Comparison of ENCODE assay signal across 19 cellular contexts in the genomic region with DNA sequence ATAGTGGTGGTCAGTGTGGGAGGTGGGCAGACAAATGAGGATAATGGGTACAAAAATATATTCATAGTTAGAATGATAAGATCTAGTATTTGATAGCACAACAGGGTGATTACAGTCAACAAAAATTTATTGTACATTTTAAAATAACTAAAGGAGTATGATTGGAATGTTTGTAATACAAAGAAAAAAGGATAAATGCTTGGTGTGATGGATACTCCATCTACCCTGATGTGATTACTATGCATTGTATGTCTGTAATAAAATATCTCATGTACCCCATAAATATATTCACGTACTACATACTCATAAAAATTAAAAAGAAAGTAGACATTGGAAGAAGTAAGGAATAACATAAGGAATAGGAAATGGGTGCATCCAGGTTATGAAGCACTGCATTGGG. TPM values are rescaled to one million over a fixed set of nuclear protein-coding genes. Genes with fewer than 3 reads are reported as not detected.
DNase-seq lines count a peak whose midpoint lies in the region; ATAC-seq and TF ChIP-seq lines count a peak whose summit lies in the region.
"Had no signal": no experiment of that assay in that cellular context is flagged by ENCODE, and none has a peak within 500 bp of the region (broad histone marks: within the 10 kb centered on the region; RNA-seq: fewer than 3 reads in every experiment).

No MANE protein-coding gene starts in this region.

- peaks cover 0 to 3% of the 10 kb centered on the region in 2 donors for H3K4me1 ChIP-seq in gastrocnemius medialis
- peaks cover 0 to 10% (median 0%) of the 10 kb centered on the region in 4 donors for H3K4me1 ChIP-seq in transverse colon
- H3K4me1 ChIP-seq in osteoblast (ENCODE audit: insufficient read depth, low read length) = no peaks in the 10 kb centered on the region
- H3K4me1 ChIP-seq: BLaER1, Caco-2 had no signal

- TF ChIP-seq EP300 in transverse colon (IDR thresholded peaks at IDR 0.05; ENCODE audit: low read depth) = no peak

- H2AFZ ChIP-seq in osteoblast (ENCODE audit: low read length) = no peak overlapping the region

- H4K20me1 ChIP-seq in osteoblast (ENCODE audit: insufficient read depth, low read length) = no peaks in the 10 kb centered on the region

- no peak overlapping the region for H3K4me2 ChIP-seq in osteoblast (ENCODE audit: insufficient read depth, low read length)
- H3K4me2 ChIP-seq: BLaER1 had no signal

- no peak overlapping the region for H3K4me3 ChIP-seq in coronary artery
- no peak overlapping the region for H3K4me3 ChIP-seq in gastrocnemius medialis
- no peak overlapping the region for H3K4me3 ChIP-seq in transverse colon
- no peak overlapping the region for H3K4me3 ChIP-seq in osteoblast (ENCODE audit: insufficient read depth, low read length)
- H3K4me3 ChIP-seq: BLaER1 had no signal

- TF ChIP-seq CTCF in coronary artery (IDR thresholded peaks at IDR 0.05) (no peak), gastrocnemius medialis (IDR thresholded peaks at IDR 0.05 in 4 of 5, conservative IDR thresholded peaks at IDR 0.05 in 1 of 5) (no peak), transverse colon (IDR thresholded peaks at IDR 0.05) (no peak), osteoblast (IDR thresholded peaks at IDR 0.05; ENCODE audit: extremely low read depth, low read depth, low read length) (no peak)

- in situ Hi-C loops in gastrocnemius medialis (cut with MboI; ENCODE audit: low sequenced_read_pairs in 4 of 4) (no loop called here), transverse colon (cut with MboI; ENCODE audit: low pct_ligation_motif_present in 1 of 4, low pct_unique_long_range_greater_than_20kb in 1 of 4, low sequenced_read_pairs in 3 of 4) (no loop called here)

- H3K9me3 ChIP-seq in gastrocnemius medialis (peaks cover 0 to 14% (median 0%) of the 10 kb centered on the region in 3 donors), transverse colon (peaks cover 11 to 18% of the 10 kb centered on the region in 2 donors), osteoblast (ENCODE audit: low read depth, low read length) (no peaks in the 10 kb centered on the region)

- ATAC-seq in SK-N-SH treated with all-trans-retinoic acid at 6 μM for 48 hours (peak; percentile 66), gastrocnemius medialis (no peak)

- TF ChIP-seq POLR2A in gastrocnemius medialis (IDR thresholded peaks at IDR 0.05) (no peak), transverse colon (IDR thresholded peaks at IDR 0.05) (no peak)

- intact Hi-C loops in gastrocnemius medialis (cut with DNase I; ENCODE audit: low total_unique reads) (no loop called here), transverse colon (cut with DNase I; ENCODE audit: low total_unique reads) (no loop called here)

- 82 to 93% methylated on average over 1 of the region's 1 CpG for WGBS in transverse colon (ENCODE audit: low coverage in 1 of 2), 2 donors

- peak overlapping the region; percentile 47 to 68 for H3K27ac ChIP-seq in coronary artery
- peak overlapping the region in 3 of 4 donors; percentile 33 to 46 (median 44) for H3K27ac ChIP-seq in gastrocnemius medialis
- peak overlapping the region in 3 of 4 donors; percentile 2 to 53 (median 48) for H3K27ac ChIP-seq in transverse colon
- H3K27ac ChIP-seq in osteoblast (ENCODE audit: low read depth, low read length) = no peak overlapping the region
- H3K27ac ChIP-seq: BLaER1 had no signal

- H3K36me3 ChIP-seq in gastrocnemius medialis = peaks cover 0 to 8% of the 10 kb centered on the region in 2 donors
- H3K36me3 ChIP-seq in transverse colon = no peaks in the 10 kb centered on the region
- no peaks in the 10 kb centered on the region for H3K36me3 ChIP-seq in osteoblast (ENCODE audit: insufficient read depth, low read length)

- no peaks in the 10 kb centered on the region for H3K79me2 ChIP-seq in osteoblast (ENCODE audit: insufficient read depth, low read length)

- DNase-seq in coronary artery (ENCODE audit: low spot score) (no peak), gastrocnemius medialis (no peak), transverse colon (no peak), DMS79 treated with DMSO at 0.1 percent for 48 hours (lab: John Stamatoyannopoulos, UW) (no peak), osteoblast (ENCODE audit: insufficient read length, low spot score, missing footprints) (no peak), MV-4-11 (lab: John Stamatoyannopoulos, UW) (no peak)
- DNase-seq: Caco-2; CD4-positive, alpha-beta memory T cell; GDM1; GOT3; HCEC 1CT; Karpas-422; NCI-H1417; NCI-H1694 treated with DMSO at 0.1 percent for 48 hours; NCI-H2081 treated with DMSO at 0.1 percent for 48 hours; NCI-H2171 treated with DMSO at 0.1 percent for 48 hours; NCI-H526 had no signal

- H3K27me3 ChIP-seq in gastrocnemius medialis (no peaks in the 10 kb centered on the region), transverse colon (no peaks in the 10 kb centered on the region), osteoblast (ENCODE audit: insufficient read depth, low read length) (no peaks in the 10 kb centered on the region)
- H3K27me3 ChIP-seq: BLaER1 had no signal

TF ChIP-seq in SK-N-SH treated with all-trans-retinoic acid at 6 μM for 48 hours, 23 proteins besides CTCF, POLR2A, EP300 and RAD21:
- TF ChIP-seq TCF4 (CRISPR knock-in tag; IDR thresholded peaks at IDR 0.05; ENCODE audit: borderline replicate concordance) = no peak
- no peak for TF ChIP-seq ARNTL (CRISPR knock-in tag; IDR thresholded peaks at IDR 0.05; ENCODE audit: borderline replicate concordance, low read depth)
- peak; percentile 79 for TF ChIP-seq ISL1 (CRISPR knock-in tag; IDR thresholded peaks at IDR 0.05)
- TF ChIP-seq ZNF70 (CRISPR knock-in tag; IDR thresholded peaks at IDR 0.05) = no peak

RNA-seq across cellular contexts. Expression of a gene that starts 15.4 kb away (rescaled TPM):
- total RNA-seq in gastrocnemius medialis (10 to 100 TPM; 10.9 to 25.7 (median 14.9) TPM), transverse colon (100 to 1,000 TPM in 1 of 4 donors, 10 to 100 TPM in 2, 1 to 10 TPM in 1; 9.7 to 145 (median 48.2) TPM), osteoblast (7.2 and 10.6 TPM in 2 replicates)

RNA-seq across cellular contexts. Expression of a gene that starts 15.6 kb away (rescaled TPM):
- total RNA-seq in gastrocnemius medialis = 100 to 1,000 TPM in 1 of 4 donors, 10 to 100 TPM in 3; 48.3 to 113 (median 70.5) TPM
- total RNA-seq in transverse colon = 100 to 1,000 TPM; 159 to 211 (median 169) TPM
- total RNA-seq in osteoblast = 151 and 176 TPM in 2 replicates

RNA-seq across cellular contexts. Expression of a gene that starts 24.0 kb away (rescaled TPM):
- total RNA-seq in gastrocnemius medialis = 10 to 100 TPM; 49.8 to 77.8 (median 65.7) TPM
- 100 to 1,000 TPM in 1 of 4 donors, 10 to 100 TPM in 3; 35.7 to 114 (median 53.8) TPM for total RNA-seq in transverse colon
- 23.5 and 28.0 TPM in 2 replicates for total RNA-seq in osteoblast

RNA-seq across cellular contexts. Expression of a gene that starts 31.2 kb away (rescaled TPM):
- total RNA-seq in gastrocnemius medialis (10 to 100 TPM; 13.9 to 43.4 (median 19.6) TPM), transverse colon (100 to 1,000 TPM in 1 of 4 donors, 10 to 100 TPM in 3; 64.0 to 114 (median 74.0) TPM), osteoblast (120 and 127 TPM in 2 replicates)
